1 cellular context compared by ENCODE assay signal in the genomic region with DNA sequence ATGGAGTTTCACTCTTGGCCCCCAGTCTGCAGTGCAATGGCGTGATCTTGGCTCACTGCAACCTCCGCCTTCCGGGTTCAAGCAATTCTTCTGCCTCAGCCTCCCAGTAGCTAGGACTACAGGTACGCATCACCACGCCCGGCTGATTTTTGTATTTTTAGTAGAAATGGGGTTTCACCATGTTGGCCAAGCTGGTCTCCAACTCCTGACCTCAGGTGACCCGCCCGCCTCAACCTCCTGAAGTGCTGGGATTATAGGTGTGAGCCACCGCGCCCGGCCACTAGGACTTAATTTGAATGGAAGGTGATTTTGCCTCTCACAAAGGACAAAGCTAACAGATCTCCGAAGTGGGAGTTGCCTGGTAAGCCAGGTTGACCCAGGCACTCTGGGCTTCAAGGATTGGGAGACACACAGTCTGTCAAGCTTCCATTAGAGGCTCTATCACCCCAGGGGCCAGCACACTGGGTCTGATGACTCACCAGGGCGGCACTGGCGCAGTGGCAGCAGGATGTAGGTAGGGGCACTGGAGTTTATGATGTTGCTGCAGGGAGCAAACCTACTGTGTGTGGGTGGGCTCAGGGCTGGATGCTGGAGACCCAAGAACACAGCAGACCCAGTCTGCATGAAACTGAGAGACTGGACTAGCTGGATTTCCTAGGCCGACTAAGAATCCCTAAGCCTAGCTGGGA.
TF ChIP-seq lines count a peak whose summit lies in the region.

No MANE protein-coding gene starts in this region.

TF ChIP-seq in GM23338, 12 proteins besides CTCF, POLR2A, EP300 and RAD21 (continued from another document):
- TF ChIP-seq, protein P1, sequence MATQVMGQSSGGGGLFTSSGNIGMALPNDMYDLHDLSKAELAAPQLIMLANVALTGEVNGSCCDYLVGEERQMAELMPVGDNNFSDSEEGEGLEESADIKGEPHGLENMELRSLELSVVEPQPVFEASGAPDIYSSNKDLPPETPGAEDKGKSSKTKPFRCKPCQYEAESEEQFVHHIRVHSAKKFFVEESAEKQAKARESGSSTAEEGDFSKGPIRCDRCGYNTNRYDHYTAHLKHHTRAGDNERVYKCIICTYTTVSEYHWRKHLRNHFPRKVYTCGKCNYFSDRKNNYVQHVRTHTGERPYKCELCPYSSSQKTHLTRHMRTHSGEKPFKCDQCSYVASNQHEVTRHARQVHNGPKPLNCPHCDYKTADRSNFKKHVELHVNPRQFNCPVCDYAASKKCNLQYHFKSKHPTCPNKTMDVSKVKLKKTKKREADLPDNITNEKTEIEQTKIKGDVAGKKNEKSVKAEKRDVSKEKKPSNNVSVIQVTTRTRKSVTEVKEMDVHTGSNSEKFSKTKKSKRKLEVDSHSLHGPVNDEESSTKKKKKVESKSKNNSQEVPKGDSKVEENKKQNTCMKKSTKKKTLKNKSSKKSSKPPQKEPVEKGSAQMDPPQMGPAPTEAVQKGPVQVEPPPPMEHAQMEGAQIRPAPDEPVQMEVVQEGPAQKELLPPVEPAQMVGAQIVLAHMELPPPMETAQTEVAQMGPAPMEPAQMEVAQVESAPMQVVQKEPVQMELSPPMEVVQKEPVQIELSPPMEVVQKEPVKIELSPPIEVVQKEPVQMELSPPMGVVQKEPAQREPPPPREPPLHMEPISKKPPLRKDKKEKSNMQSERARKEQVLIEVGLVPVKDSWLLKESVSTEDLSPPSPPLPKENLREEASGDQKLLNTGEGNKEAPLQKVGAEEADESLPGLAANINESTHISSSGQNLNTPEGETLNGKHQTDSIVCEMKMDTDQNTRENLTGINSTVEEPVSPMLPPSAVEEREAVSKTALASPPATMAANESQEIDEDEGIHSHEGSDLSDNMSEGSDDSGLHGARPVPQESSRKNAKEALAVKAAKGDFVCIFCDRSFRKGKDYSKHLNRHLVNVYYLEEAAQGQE (IDR thresholded peaks at IDR 0.05; ENCODE audit: unreplicated experiment), result no peak
- TF ChIP-seq STAT1 (IDR thresholded peaks at IDR 0.05; ENCODE audit: unreplicated experiment) (no peak), JUNB (IDR thresholded peaks at IDR 0.05; ENCODE audit: unreplicated experiment) (no peak), ZNF331 (CRISPR knock-in tag; IDR thresholded peaks at IDR 0.05; ENCODE audit: low read depth) (no peak), EZH2phosphoT487 (IDR thresholded peaks at IDR 0.05; ENCODE audit: unreplicated experiment) (no peak), ZNF114 (CRISPR knock-in tag; IDR thresholded peaks at IDR 0.05) (no peak), EZH2 (IDR thresholded peaks at IDR 0.05; ENCODE audit: low read depth, unreplicated experiment) (no peak), POLR2AphosphoS5 (IDR thresholded peaks at IDR 0.05; ENCODE audit: low read depth) (no peak)
- TF ChIP-seq, protein P2, sequence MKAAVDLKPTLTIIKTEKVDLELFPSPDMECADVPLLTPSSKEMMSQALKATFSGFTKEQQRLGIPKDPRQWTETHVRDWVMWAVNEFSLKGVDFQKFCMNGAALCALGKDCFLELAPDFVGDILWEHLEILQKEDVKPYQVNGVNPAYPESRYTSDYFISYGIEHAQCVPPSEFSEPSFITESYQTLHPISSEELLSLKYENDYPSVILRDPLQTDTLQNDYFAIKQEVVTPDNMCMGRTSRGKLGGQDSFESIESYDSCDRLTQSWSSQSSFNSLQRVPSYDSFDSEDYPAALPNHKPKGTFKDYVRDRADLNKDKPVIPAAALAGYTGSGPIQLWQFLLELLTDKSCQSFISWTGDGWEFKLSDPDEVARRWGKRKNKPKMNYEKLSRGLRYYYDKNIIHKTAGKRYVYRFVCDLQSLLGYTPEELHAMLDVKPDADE (IDR thresholded peaks at IDR 0.05), result no peak
- TF ChIP-seq, protein P3, sequence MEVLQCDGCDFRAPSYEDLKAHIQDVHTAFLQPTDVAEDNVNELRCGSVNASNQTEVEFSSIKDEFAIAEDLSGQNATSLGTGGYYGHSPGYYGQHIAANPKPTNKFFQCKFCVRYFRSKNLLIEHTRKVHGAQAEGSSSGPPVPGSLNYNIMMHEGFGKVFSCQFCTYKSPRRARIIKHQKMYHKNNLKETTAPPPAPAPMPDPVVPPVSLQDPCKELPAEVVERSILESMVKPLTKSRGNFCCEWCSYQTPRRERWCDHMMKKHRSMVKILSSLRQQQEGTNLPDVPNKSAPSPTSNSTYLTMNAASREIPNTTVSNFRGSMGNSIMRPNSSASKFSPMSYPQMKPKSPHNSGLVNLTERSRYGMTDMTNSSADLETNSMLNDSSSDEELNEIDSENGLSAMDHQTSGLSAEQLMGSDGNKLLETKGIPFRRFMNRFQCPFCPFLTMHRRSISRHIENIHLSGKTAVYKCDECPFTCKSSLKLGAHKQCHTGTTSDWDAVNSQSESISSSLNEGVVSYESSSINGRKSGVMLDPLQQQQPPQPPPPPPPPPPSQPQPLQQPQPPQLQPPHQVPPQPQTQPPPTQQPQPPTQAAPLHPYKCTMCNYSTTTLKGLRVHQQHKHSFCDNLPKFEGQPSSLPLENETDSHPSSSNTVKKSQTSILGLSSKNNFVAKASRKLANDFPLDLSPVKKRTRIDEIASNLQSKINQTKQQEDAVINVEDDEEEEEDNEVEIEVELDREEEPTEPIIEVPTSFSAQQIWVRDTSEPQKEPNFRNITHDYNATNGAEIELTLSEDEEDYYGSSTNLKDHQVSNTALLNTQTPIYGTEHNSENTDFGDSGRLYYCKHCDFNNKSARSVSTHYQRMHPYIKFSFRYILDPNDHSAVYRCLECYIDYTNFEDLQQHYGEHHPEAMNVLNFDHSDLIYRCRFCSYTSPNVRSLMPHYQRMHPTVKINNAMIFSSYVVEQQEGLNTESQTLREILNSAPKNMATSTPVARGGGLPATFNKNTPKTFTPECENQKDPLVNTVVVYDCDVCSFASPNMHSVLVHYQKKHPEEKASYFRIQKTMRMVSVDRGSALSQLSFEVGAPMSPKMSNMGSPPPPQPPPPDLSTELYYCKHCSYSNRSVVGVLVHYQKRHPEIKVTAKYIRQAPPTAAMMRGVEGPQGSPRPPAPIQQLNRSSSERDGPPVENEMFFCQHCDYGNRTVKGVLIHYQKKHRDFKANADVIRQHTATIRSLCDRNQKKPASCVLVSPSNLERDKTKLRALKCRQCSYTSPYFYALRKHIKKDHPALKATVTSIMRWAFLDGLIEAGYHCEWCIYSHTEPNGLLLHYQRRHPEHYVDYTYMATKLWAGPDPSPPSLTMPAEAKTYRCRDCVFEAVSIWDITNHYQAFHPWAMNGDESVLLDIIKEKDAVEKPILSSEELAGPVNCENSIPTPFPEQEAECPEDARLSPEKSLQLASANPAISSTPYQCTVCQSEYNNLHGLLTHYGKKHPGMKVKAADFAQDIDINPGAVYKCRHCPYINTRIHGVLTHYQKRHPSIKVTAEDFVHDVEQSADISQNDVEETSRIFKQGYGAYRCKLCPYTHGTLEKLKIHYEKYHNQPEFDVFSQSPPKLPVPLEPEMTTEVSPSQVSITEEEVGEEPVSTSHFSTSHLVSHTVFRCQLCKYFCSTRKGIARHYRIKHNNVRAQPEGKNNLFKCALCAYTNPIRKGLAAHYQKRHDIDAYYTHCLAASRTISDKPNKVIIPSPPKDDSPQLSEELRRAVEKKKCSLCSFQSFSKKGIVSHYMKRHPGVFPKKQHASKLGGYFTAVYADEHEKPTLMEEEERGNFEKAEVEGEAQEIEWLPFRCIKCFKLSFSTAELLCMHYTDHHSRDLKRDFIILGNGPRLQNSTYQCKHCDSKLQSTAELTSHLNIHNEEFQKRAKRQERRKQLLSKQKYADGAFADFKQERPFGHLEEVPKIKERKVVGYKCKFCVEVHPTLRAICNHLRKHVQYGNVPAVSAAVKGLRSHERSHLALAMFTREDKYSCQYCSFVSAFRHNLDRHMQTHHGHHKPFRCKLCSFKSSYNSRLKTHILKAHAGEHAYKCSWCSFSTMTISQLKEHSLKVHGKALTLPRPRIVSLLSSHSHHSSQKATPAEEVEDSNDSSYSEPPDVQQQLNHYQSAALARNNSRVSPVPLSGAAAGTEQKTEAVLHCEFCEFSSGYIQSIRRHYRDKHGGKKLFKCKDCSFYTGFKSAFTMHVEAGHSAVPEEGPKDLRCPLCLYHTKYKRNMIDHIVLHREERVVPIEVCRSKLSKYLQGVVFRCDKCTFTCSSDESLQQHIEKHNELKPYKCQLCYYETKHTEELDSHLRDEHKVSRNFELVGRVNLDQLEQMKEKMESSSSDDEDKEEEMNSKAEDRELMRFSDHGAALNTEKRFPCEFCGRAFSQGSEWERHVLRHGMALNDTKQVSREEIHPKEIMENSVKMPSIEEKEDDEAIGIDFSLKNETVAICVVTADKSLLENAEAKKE (CRISPR knock-in tag; IDR thresholded peaks at IDR 0.05), result no peak
